ENCODE assay signal across 30 cellular contexts in the genomic region with DNA sequence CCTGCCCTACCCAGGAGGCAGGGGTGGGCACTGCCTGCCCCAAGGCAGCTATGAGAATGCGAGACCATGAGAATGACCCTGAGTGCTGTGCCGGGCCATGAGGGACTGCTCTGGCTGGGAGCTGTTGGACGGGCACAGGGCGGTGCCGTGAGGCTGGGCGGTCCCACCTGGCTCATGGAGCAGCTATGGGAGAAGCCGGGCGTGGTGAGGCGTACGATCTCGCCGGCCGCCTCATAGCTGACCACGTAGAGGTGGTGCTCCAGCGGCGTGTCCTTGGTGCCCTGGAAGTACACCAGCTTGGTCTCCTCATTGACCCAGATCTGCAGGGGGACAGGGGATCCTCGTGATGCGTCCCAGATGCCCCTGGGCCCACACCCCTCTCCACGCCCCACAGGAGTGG.
"Had no signal": no experiment of that assay in that cellular context is flagged by ENCODE, and none has a peak within 500 bp of the region (broad histone marks: within the 10 kb centered on the region; RNA-seq: fewer than 3 reads in every experiment).

No MANE protein-coding gene starts in this region.

- H3K4me3 ChIP-seq: coronary artery, esophagus squamous epithelium, gastroesophageal sphincter had no signal

- H3K27me3 ChIP-seq: brain microvascular endothelial cell, esophagus squamous epithelium, gastroesophageal sphincter had no signal

- DNase-seq: activated B cell treated with CpG ODN at 0.5 μM for 24 hours; activated CD4-positive, alpha-beta T cell treated with anti-CD3 and anti-CD28 coated beads for 48 hours; activated CD4-positive, alpha-beta T cell treated with anti-CD3 and anti-CD28 coated beads, Interleukin-2, amount 50 U/mL, for 1 hour; activated CD4-positive, alpha-beta T cell treated with anti-CD3 and anti-CD28 coated beads, Interleukin-2, amount 50 U/mL, for 48 hours; activated CD8-positive, alpha-beta memory T cell treated with anti-CD3 and anti-CD28 coated beads for 24 hours; activated CD8-positive, alpha-beta T cell treated with anti-CD3 and anti-CD28 coated beads for 36 hours; activated effector memory CD4-positive, alpha-beta T cell treated with Interleukin-2 at 50 U/mL for 16 hours; activated gamma-delta T cell treated with Interleukin-2 at 50 U/mL for 16 hours; activated naive CD4-positive, alpha-beta T cell treated with anti-CD3 and anti-CD28 coated beads, Interleukin-2, amount 50 U/mL, for 16 hours; activated naive CD4-positive, alpha-beta T cell treated with Interleukin-2 at 50 U/mL for 16 hours; activated T-cell treated with anti-CD3 and anti-CD28 coated beads, Interleukin-2, amount 50 U/mL, for 4 hours; amniotic stem cell; anterior cingulate cortex; brain microvascular endothelial cell; dermis blood vessel endothelial cell; effector CD4-positive, alpha-beta T cell; effector memory CD8-positive, alpha-beta T cell; esophagus squamous epithelium; foreskin melanocyte; head of caudate nucleus; T-helper 17 cell; T1000; WERI-Rb-1 had no signal

- FAIRE-seq: astrocyte, bronchial epithelial cell had no signal

- ATAC-seq: activated CD4-positive, CD25-positive, alpha-beta regulatory T cell treated with anti-CD3 and anti-CD28 coated beads, Interleukin-2, amount 50 U/mL, for 24 hours; activated CD8-positive, alpha-beta T cell treated with anti-CD3 and anti-CD28 coated beads for 36 hours; activated T-cell treated with anti-CD3 and anti-CD28 coated beads, Interleukin-2, amount 50 U/mL, for 4 hours; activated T-helper 17 cell treated with anti-CD3 and anti-CD28 coated beads, Interleukin-2, amount 50 U/mL, for 72 hours; effector memory CD8-positive, alpha-beta T cell; gastroesophageal sphincter; T-helper 17 cell had no signal

- H3K27ac ChIP-seq: brain microvascular endothelial cell, coronary artery, epithelial cell of prostate, esophagus squamous epithelium, gastroesophageal sphincter, WERI-Rb-1 had no signal

- H3K9me3 ChIP-seq: esophagus squamous epithelium, gastroesophageal sphincter had no signal
